ENCODE assay signal across 8 cellular contexts in genomic region chr17:82023447-82024241, GRCh38. TPM values are rescaled to one million over a fixed set of nuclear protein-coding genes. Genes with fewer than 3 reads are reported as not detected.
DNase-seq lines count a peak whose midpoint lies in the region; ATAC-seq and TF ChIP-seq lines count a peak whose summit lies in the region.

No MANE protein-coding gene starts in this region.

- H3K4me1 ChIP-seq in BE2C (peaks cover 4% of the 10 kb centered on the region), heart left ventricle (peaks cover 5 to 37% (median 23%) of the 10 kb centered on the region in 12 donors), sigmoid colon (peaks cover 0 to 40% (median 32%) of the 10 kb centered on the region in 4 donors), adrenal gland (replicated peaks in 1 of 2) (peaks cover 21 to 27% of the 10 kb centered on the region in 2 donors)

- peaks cover 24% of the 10 kb centered on the region for H3K4me1 Mint-ChIP-seq in activated CD4-positive, alpha-beta memory T cell treated with anti-CD3 and anti-CD28 coated beads for 36 hours (ENCODE audit: low read depth)

- DNase-seq in BE2C (peak; percentile 48), HL-60 (ENCODE audit: low read depth in 1 of 2, low spot score in 1 of 2) (peak; percentile 54 to 73), heart left ventricle (no peak), sigmoid colon (no peak), adrenal gland (no peak), mucosa of gallbladder (ENCODE audit: low spot score) (no peak)
- DNase-seq in activated CD4-positive, alpha-beta memory T cell treated with anti-CD3 and anti-CD28 coated beads for 36 hours, result peak; percentile 37

- 1 to 10% (median 8%) methylated on average over 21 to 55 of the region's 55 CpGs for WGBS in heart left ventricle, 4 donors
- 2 to 4% methylated on average over 55 of the region's 55 CpGs for WGBS in sigmoid colon, 2 donors
- WGBS in adrenal gland, 4 donors, result 11 to 28% (median 19%) methylated on average over 11 to 55 of the region's 55 CpGs

- peak overlapping the region; percentile 84 for H3K4me3 Mint-ChIP-seq in activated CD4-positive, alpha-beta memory T cell treated with anti-CD3 and anti-CD28 coated beads for 36 hours

- no peaks in the 10 kb centered on the region for H3K9me3 Mint-ChIP-seq in activated CD4-positive, alpha-beta memory T cell treated with anti-CD3 and anti-CD28 coated beads for 36 hours

- H3K27me3 Mint-ChIP-seq in activated CD4-positive, alpha-beta memory T cell treated with anti-CD3 and anti-CD28 coated beads for 36 hours, result no peaks in the 10 kb centered on the region

- POLR2A ChIA-PET in activated CD4-positive, alpha-beta memory T cell treated with anti-CD3 and anti-CD28 coated beads for 36 hours (lab: Charles Lee), result interaction anchor here (0.9 to 2.1 kb wide), 3 partner anchors 14 to 182 kb away, joined by 4 to 8 read pairs (median 5); partner anchors contain the start of gene DCXR

- no peak for TF ChIP-seq CTCF in BE2C (IDR thresholded peaks at IDR 0.05; ENCODE audit: low read depth, low read length)
- no peak for TF ChIP-seq CTCF in HL-60 (IDR thresholded peaks at IDR 0.05; ENCODE audit: insufficient read depth, low read length)
- TF ChIP-seq CTCF in heart left ventricle (IDR thresholded peaks at IDR 0.05), result no peak
- no peak for TF ChIP-seq CTCF in sigmoid colon (IDR thresholded peaks at IDR 0.05)
- no peak for TF ChIP-seq CTCF in adrenal gland (IDR thresholded peaks at IDR 0.05)

- no peak for TF ChIP-seq POLR2A in GM18505 (IDR thresholded peaks at IDR 0.05; ENCODE audit: borderline replicate concordance, extremely low read depth, insufficient read depth, insufficient read length)
- TF ChIP-seq POLR2A in heart left ventricle (IDR thresholded peaks at IDR 0.05), result no peak
- no peak for TF ChIP-seq POLR2A in sigmoid colon (IDR thresholded peaks at IDR 0.05)
- no peak for TF ChIP-seq POLR2A in adrenal gland (IDR thresholded peaks at IDR 0.05)

- no peaks in the 10 kb centered on the region for H3K9me3 ChIP-seq in BE2C
- no peaks in the 10 kb centered on the region for H3K9me3 ChIP-seq in heart left ventricle
- H3K9me3 ChIP-seq in sigmoid colon, result no peaks in the 10 kb centered on the region
- H3K9me3 ChIP-seq in adrenal gland (replicated peaks in 1 of 3), result no peaks in the 10 kb centered on the region

- CTCF ChIA-PET in activated CD4-positive, alpha-beta memory T cell treated with anti-CD3 and anti-CD28 coated beads for 36 hours (lab: Charles Lee), result interaction anchor here (0.9 to 6.4 kb wide), 8 partner anchors 13 to 190 kb away, joined by 3 to 174 read pairs (median 4); partner anchors contain the start of genes DCXR, FASN, MAFG and NOTUM

- intact Hi-C loops in activated CD4-positive, alpha-beta memory T cell treated with anti-CD3 and anti-CD28 coated beads for 36 hours (cut with micrococcal nuclease), result loop anchor here (1.0 to 2.0 kb wide), 6 partner anchors 13 to 250 kb away; partner anchors contain the start of genes ASPSCR1, CSNK1D, DCXR and FASN
- intact Hi-C loops in heart left ventricle (cut with DNase I) (loop anchor here in 6 of 10 donors (1.0 to 10.0 kb wide), 6 partner anchors 46 to 163 kb away; partner anchors contain the start of genes ASPSCR1 (in 4 of the 6), P4HB (in 2 of the 6) and FASN (in 1 of the 6)), sigmoid colon (cut with DNase I) (loop anchor here (5.0 kb wide), 1 partner anchor 46 kb away; the partner anchor contains the start of gene ASPSCR1), adrenal gland (cut with DNase I) (loop anchor here in 1 of 2 donors (10.0 kb wide), 1 partner anchor 271 kb away; no protein-coding TSS in a partner anchor)

- H3K27ac Mint-ChIP-seq in activated CD4-positive, alpha-beta memory T cell treated with anti-CD3 and anti-CD28 coated beads for 36 hours, result no peak overlapping the region

- no peaks in the 10 kb centered on the region for H3K36me3 Mint-ChIP-seq in activated CD4-positive, alpha-beta memory T cell treated with anti-CD3 and anti-CD28 coated beads for 36 hours

- H3K27ac ChIP-seq in HL-60 (replicated peaks) (peak overlapping the region; percentile 76), heart left ventricle (peak overlapping the region in 9 of 12 donors; percentile 19 to 61 (median 47)), sigmoid colon (peak overlapping the region in 3 of 4 donors; percentile 50 to 69 (median 58)), adrenal gland (peak overlapping the region in 1 of 5 donors; percentile 27)

- peak; percentile 6 for ATAC-seq in GM18505 (IDR thresholded peaks at IDR 0.05; ENCODE audit: unreplicated experiment)
- peak in 2 of 4 donors; percentile 0 to 3 for ATAC-seq in heart left ventricle

- no peaks in the 10 kb centered on the region for H3K27me3 ChIP-seq in BE2C
- H3K27me3 ChIP-seq in HL-60 (ENCODE audit: insufficient read depth, poor library complexity, severe bottlenecking), result no peaks in the 10 kb centered on the region
- no peaks in the 10 kb centered on the region for H3K27me3 ChIP-seq in heart left ventricle
- H3K27me3 ChIP-seq in sigmoid colon, result no peaks in the 10 kb centered on the region
- no peaks in the 10 kb centered on the region for H3K27me3 ChIP-seq in adrenal gland

- H3K4me3 ChIP-seq in BE2C (ENCODE audit: low read depth, low read length) (peak overlapping the region; percentile 83), HL-60 (replicated peaks; ENCODE audit: insufficient read depth, low read length) (peak overlapping the region; percentile 85), heart left ventricle (peak overlapping the region; percentile 58 to 98 (median 91)), sigmoid colon (peak overlapping the region; percentile 61 to 98 (median 76)), adrenal gland (peak overlapping the region in 2 of 4 donors; percentile 51 to 81)

- H3K36me3 ChIP-seq in BE2C, result peaks cover 2% of the 10 kb centered on the region; the same call in 1 of the 2 replicates
- peaks cover 0 to 10% (median 3%) of the 10 kb centered on the region in 9 donors for H3K36me3 ChIP-seq in heart left ventricle
- peaks cover 0 to 3% (median 0%) of the 10 kb centered on the region in 4 donors for H3K36me3 ChIP-seq in sigmoid colon
- no peaks in the 10 kb centered on the region for H3K36me3 ChIP-seq in adrenal gland (replicated peaks in 1 of 2)

- no peak for TF ChIP-seq EP300 in sigmoid colon (IDR thresholded peaks at IDR 0.05)

RNA-seq across cellular contexts. Expression of gene LRRC45, which starts 0.5 kb away (rescaled TPM):
- 12.0 TPM for polyA plus RNA-seq in BE2C (2012; ENCODE audit: insufficient read depth, insufficient read length, low read depth)
- total RNA-seq in activated CD4-positive, alpha-beta memory T cell treated with anti-CD3 and anti-CD28 coated beads for 36 hours, result 10 to 100 TPM; 16.3 to 19.0 TPM
- total RNA-seq in heart left ventricle, result 1 to 10 TPM; 2.9 to 7.5 (median 5.6) TPM
- polyA plus RNA-seq in heart left ventricle, result 1 to 10 TPM; 5.1 to 8.6 TPM
- total RNA-seq in sigmoid colon, result 1 to 10 TPM; 5.3 to 8.8 (median 6.9) TPM
- 10 to 100 TPM in 1 of 3 donors, 1 to 10 TPM in 2; 6.6 to 28.6 (median 6.7) TPM for polyA plus RNA-seq in sigmoid colon
- 10 to 100 TPM in 6 of 8 donors, 1 to 10 TPM in 2; 3.0 to 24.2 (median 12.6) TPM for total RNA-seq in adrenal gland
- polyA plus RNA-seq in adrenal gland, result 10 to 100 TPM in 2 of 3 donors, 1 to 10 TPM in 1; 1.2 to 24.5 (median 15.4) TPM
- 26.4 TPM for total RNA-seq in mucosa of gallbladder

RNA-seq across cellular contexts. Expression of gene CENPX, which starts 1.0 kb away (rescaled TPM):
- polyA plus RNA-seq in BE2C (2012; ENCODE audit: insufficient read depth, insufficient read length, low read depth), result 262 TPM
- total RNA-seq in activated CD4-positive, alpha-beta memory T cell treated with anti-CD3 and anti-CD28 coated beads for 36 hours, result 10 to 100 TPM; 83.0 to 85.8 TPM
- 10 to 100 TPM; 16.8 to 62.0 (median 23.8) TPM for total RNA-seq in heart left ventricle
- 100 to 1,000 TPM in 1 of 2 donors, 10 to 100 TPM in 1; 37.3 to 126 TPM for polyA plus RNA-seq in heart left ventricle
- total RNA-seq in sigmoid colon, result 100 to 1,000 TPM in 3 of 4 donors, 10 to 100 TPM in 1; 78.4 to 164 (median 124) TPM
- 100 to 1,000 TPM; 249 to 273 (median 258) TPM for polyA plus RNA-seq in sigmoid colon
- total RNA-seq in adrenal gland, result 10 to 100 TPM; 24.3 to 75.9 (median 41.0) TPM
- 10 to 100 TPM; 11.2 to 70.9 (median 58.3) TPM for polyA plus RNA-seq in adrenal gland
- 43.4 TPM for total RNA-seq in mucosa of gallbladder

RNA-seq across cellular contexts. Expression of gene RAC3, which starts 7.8 kb away (rescaled TPM):
- 65.3 TPM for polyA plus RNA-seq in BE2C (2012; ENCODE audit: insufficient read depth, insufficient read length, low read depth)
- total RNA-seq in activated CD4-positive, alpha-beta memory T cell treated with anti-CD3 and anti-CD28 coated beads for 36 hours, result 1 to 10 TPM; 6.3 to 8.1 TPM
- total RNA-seq in heart left ventricle (1 to 10 TPM in 7 of 9 donors, under 1 TPM in 2; 0.76 to 2.6 (median 1.5) TPM), sigmoid colon (1 to 10 TPM in 3 of 4 donors, under 1 TPM in 1; 0.99 to 6.1 (median 2.8) TPM), adrenal gland (10 to 100 TPM in 1 of 8 donors, 1 to 10 TPM in 7; 3.0 to 13.5 (median 4.4) TPM), mucosa of gallbladder (8.9 TPM)
- polyA plus RNA-seq in heart left ventricle (1 to 10 TPM; 1.2 to 2.0 TPM), sigmoid colon (10 to 100 TPM in 1 of 3 donors, 1 to 10 TPM in 1, under 1 TPM in 1; 0.60 to 11.8 (median 2.8) TPM), adrenal gland (10 to 100 TPM in 1 of 3 donors, 1 to 10 TPM in 2; 1.6 to 10.5 (median 9.0) TPM)

RNA-seq across cellular contexts. Expression of gene DCXR, which starts 13.9 kb away (rescaled TPM):
- 335 TPM for polyA plus RNA-seq in BE2C (2012; ENCODE audit: insufficient read depth, insufficient read length, low read depth)
- 100 to 1,000 TPM; 105 to 115 TPM for total RNA-seq in activated CD4-positive, alpha-beta memory T cell treated with anti-CD3 and anti-CD28 coated beads for 36 hours
- total RNA-seq in heart left ventricle (100 to 1,000 TPM; 139 to 312 (median 185) TPM), sigmoid colon (10 to 100 TPM; 44.3 to 94.8 (median 86.3) TPM), adrenal gland (100 to 1,000 TPM in 6 of 8 donors, 10 to 100 TPM in 2; 66.9 to 183 (median 111) TPM), mucosa of gallbladder (102 TPM)
- polyA plus RNA-seq in heart left ventricle (100 to 1,000 TPM; 243 to 246 TPM), sigmoid colon (100 to 1,000 TPM; 130 to 163 (median 147) TPM), adrenal gland (100 to 1,000 TPM in 1 of 3 donors, 10 to 100 TPM in 2; 67.7 to 163 (median 96.0) TPM)

RNA-seq across cellular contexts. Expression of gene RFNG, which starts 28.0 kb away (rescaled TPM):
- polyA plus RNA-seq in BE2C (2012; ENCODE audit: insufficient read depth, insufficient read length, low read depth), result 73.1 TPM
- 10 to 100 TPM; 16.5 to 17.5 TPM for total RNA-seq in activated CD4-positive, alpha-beta memory T cell treated with anti-CD3 and anti-CD28 coated beads for 36 hours
- total RNA-seq in heart left ventricle, result 10 to 100 TPM; 16.4 to 30.6 (median 20.4) TPM
- 10 to 100 TPM; 24.0 to 25.8 TPM for polyA plus RNA-seq in heart left ventricle
- 10 to 100 TPM; 31.7 to 37.4 (median 33.7) TPM for total RNA-seq in sigmoid colon
- polyA plus RNA-seq in sigmoid colon, result 10 to 100 TPM; 13.6 to 38.6 (median 23.4) TPM
- 10 to 100 TPM; 26.8 to 69.5 (median 47.4) TPM for total RNA-seq in adrenal gland
- polyA plus RNA-seq in adrenal gland, result 10 to 100 TPM; 21.2 to 78.0 (median 74.0) TPM
- total RNA-seq in mucosa of gallbladder, result 51.6 TPM

Comparison
In these comparisons a context has a peak if more than half of its experiments do, and no peak if none do; other contexts are left out.
1. DNase-seq: peak in BE2C (single experiment), HL-60 (2 of 2) and activated CD4-positive, alpha-beta memory T cell treated with anti-CD3 and anti-CD28 coated beads for 36 hours (single experiment); none in heart left ventricle (0 of 5), sigmoid colon (single experiment), adrenal gland (0 of 7) and mucosa of gallbladder (single experiment).